ENCODE assay signal across 19 cellular contexts in genomic region chr2:72996152-72996502, GRCh38.
DNase-seq lines count a peak whose midpoint lies in the region; ATAC-seq, FAIRE-seq and TF ChIP-seq lines count a peak whose summit lies in the region.
"Had no signal": no experiment of that assay in that cellular context is flagged by ENCODE, and none has a peak within 500 bp of the region (broad histone marks: within the 10 kb centered on the region; RNA-seq: fewer than 3 reads in every experiment).

No MANE protein-coding gene starts in this region.

- H3K23ac ChIP-seq in H9 (ENCODE audit: insufficient read length, low read depth, low read length), result no peak overlapping the region

- FAIRE-seq in kidney (lab: Jason Lieb, UNC), result no peak
- FAIRE-seq: D721Med, GM12892, GM18507 had no signal

- no peak overlapping the region for H3K4ac ChIP-seq in H9 (ENCODE audit: low read depth, low read length)

- peak overlapping the region in 1 of 3 experiments; percentile 50; a peak in 1 of 7 replicates for H3K27ac Mint-ChIP-seq in H9
- H3K27ac Mint-ChIP-seq in WTC11, result peak overlapping the region; percentile 60; the same call in 1 of the 2 replicates
- no peak overlapping the region for H3K27ac Mint-ChIP-seq in activated naive CD4-positive, alpha-beta T cell treated with anti-CD3 and anti-CD28 coated beads for 36 hours
- H3K27ac Mint-ChIP-seq: CD8-positive, alpha-beta T cell had no signal

- peak; percentile 20 for DNase-seq in H9
- DNase-seq in WTC11 (ENCODE audit: low spot score), result no peak
- peak; percentile 33 for DNase-seq in kidney
- peak; percentile 52 for DNase-seq in sigmoid colon
- no peak for DNase-seq in activated naive CD4-positive, alpha-beta T cell treated with anti-CD3 and anti-CD28 coated beads for 36 hours
- DNase-seq in activated naive CD4-positive, alpha-beta T cell treated with Interleukin-2 at 50 U/mL for 16 hours, result no peak
- DNase-seq in NOMO-1 treated with DMSO at 0.1 percent for 48 hours (lab: John Stamatoyannopoulos, UW; ENCODE audit: unreplicated experiment), result no peak
- DNase-seq in NCI-H226, result no peak
- DNase-seq: MV-4-11, NCI-H1694 treated with DMSO at 0.1 percent for 48 hours, NCI-H510A treated with DMSO at 0.1 percent for 48 hours, NCI-H774, SIG-M5 had no signal

- H3K4me2 ChIP-seq in H9 (ENCODE audit: insufficient read depth, insufficient read length, low read length), result no peak overlapping the region
- H3K4me2 ChIP-seq: KMS-11 had no signal

- no peaks in the 10 kb centered on the region for H3K79me2 ChIP-seq in H9 (ENCODE audit: insufficient read depth, low read length)

- H3K9ac ChIP-seq in H9 (ENCODE audit: extremely low read depth, insufficient read length, low read length), result no peak overlapping the region
- no peak overlapping the region for H3K9ac ChIP-seq in kidney (ENCODE audit: low read length in 2 of 2)
- H3K9ac ChIP-seq: BLaER1 treated with 17β-estradiol and CSF1 and Interleukin-3, amounts not matched to agents 10 nM and 100 nM; KMS-11 had no signal

- no peaks in the 10 kb centered on the region for H3K4me1 ChIP-seq in H9 (ENCODE audit: insufficient read depth, low read length)
- H3K4me1 ChIP-seq in kidney (ENCODE audit: control insufficient read depth in 1 of 2, insufficient read depth in 1 of 2, low read depth in 1 of 2, low read length in 2 of 2), result peaks cover 7 to 11% of the 10 kb centered on the region in 2 donors
- H3K4me1 ChIP-seq in sigmoid colon, result peaks cover 0 to 9% (median 7%) of the 10 kb centered on the region in 4 donors

- H3K9me3 Mint-ChIP-seq in H9 (no peaks in the 10 kb centered on the region), WTC11 (no peaks in the 10 kb centered on the region)
- H3K9me3 Mint-ChIP-seq in activated naive CD4-positive, alpha-beta T cell treated with anti-CD3 and anti-CD28 coated beads for 36 hours, result no peaks in the 10 kb centered on the region
- H3K9me3 Mint-ChIP-seq: CD8-positive, alpha-beta T cell had no signal

- no peaks in the 10 kb centered on the region for H3K23me2 ChIP-seq in H9 (ENCODE audit: insufficient read length, low read depth, low read length, poor library complexity, severe bottlenecking)

- no peak overlapping the region for H2BK20ac ChIP-seq in H9 (ENCODE audit: low read depth, low read length, poor library complexity, severe bottlenecking)

- H4K8ac ChIP-seq in H9 (replicated peaks; ENCODE audit: insufficient read length, low read depth, low read length), result no peak overlapping the region

- H3K14ac ChIP-seq in H9 (ENCODE audit: insufficient read depth, low read length), result no peak overlapping the region

- ATAC-seq in WTC11, result no peak
- ATAC-seq: CD8-positive, alpha-beta T cell had no signal

- TF ChIP-seq CTCF in H9 (conservative IDR thresholded peaks at IDR 0.05), result no peak
- TF ChIP-seq CTCF in WTC11 (IDR thresholded peaks at IDR 0.05), result no peak
- no peak for TF ChIP-seq CTCF in kidney (IDR thresholded peaks at IDR 0.05; ENCODE audit: borderline replicate concordance, extremely low read depth, insufficient read depth)
- no peak for TF ChIP-seq CTCF in sigmoid colon (IDR thresholded peaks at IDR 0.05)

- no peaks in the 10 kb centered on the region for H4K20me1 ChIP-seq in H9 (ENCODE audit: control insufficient read depth, insufficient read depth, insufficient read length)

- TF ChIP-seq EP300 in sigmoid colon (IDR thresholded peaks at IDR 0.05), result no peak

- no peak for TF ChIP-seq POLR2A in sigmoid colon (IDR thresholded peaks at IDR 0.05)

- H3K4me1 Mint-ChIP-seq in H9, result peaks cover 5 to 15% of the 10 kb centered on the region in 2 experiments
- peaks cover 5% of the 10 kb centered on the region; the same call in 1 of the 2 replicates for H3K4me1 Mint-ChIP-seq in WTC11
- no peaks in the 10 kb centered on the region for H3K4me1 Mint-ChIP-seq in activated naive CD4-positive, alpha-beta T cell treated with anti-CD3 and anti-CD28 coated beads for 36 hours (ENCODE audit: low read depth)

- no peak overlapping the region for H2BK12ac ChIP-seq in H9 (ENCODE audit: insufficient read length, low read depth, low read length)

- no peak overlapping the region for H3K18ac ChIP-seq in H9 (ENCODE audit: insufficient read length, low read depth, low read length)

- POLR2A ChIA-PET in WTC11 (lab: Charles Lee), result interaction anchor here (0.6 kb wide), 1 partner anchor 182 kb away, joined by 3 read pairs; no protein-coding TSS in a partner anchor

- no peaks in the 10 kb centered on the region for H3K79me1 ChIP-seq in H9 (ENCODE audit: insufficient read depth, low read depth, low read length, poor library complexity, severe bottlenecking)

- H3K9me3 ChIP-seq in H9 (ENCODE audit: control insufficient read depth, low read depth, low read length), result no peaks in the 10 kb centered on the region
- H3K9me3 ChIP-seq in kidney (ENCODE audit: control insufficient read depth in 1 of 2, low read length in 2 of 2), result no peaks in the 10 kb centered on the region
- H3K9me3 ChIP-seq in sigmoid colon, result no peaks in the 10 kb centered on the region
- H3K9me3 ChIP-seq: BLaER1 treated with 17β-estradiol and CSF1 and Interleukin-3, amounts not matched to agents 10 nM and 100 nM had no signal

- peaks cover 0 to 4% of the 10 kb centered on the region in 2 donors for H3K36me3 ChIP-seq in kidney (ENCODE audit: control insufficient read depth in 1 of 2, insufficient read depth in 2 of 2, low read length in 2 of 2)
- H3K36me3 ChIP-seq in sigmoid colon, result peaks cover 0 to 8% (median 0%) of the 10 kb centered on the region in 4 donors

- H3K27ac ChIP-seq in H9 (ENCODE audit: insufficient read length, low read depth, low read length) (no peak overlapping the region), kidney (ENCODE audit: low read depth in 2 of 2, low read length in 2 of 2) (no peak overlapping the region), sigmoid colon (no peak overlapping the region)
- H3K27ac ChIP-seq: BLaER1 treated with 17β-estradiol and CSF1 and Interleukin-3, amounts not matched to agents 10 nM and 100 nM; KMS-11 had no signal

- no peak overlapping the region for H2BK15ac ChIP-seq in H9 (ENCODE audit: low read depth, low read length)

- H3K36me3 Mint-ChIP-seq in H9 (ENCODE audit: insufficient read depth in 1 of 3, low read depth in 3 of 3), result peaks cover 0 to 6% (median 2%) of the 10 kb centered on the region in 3 experiments; a peak in 2 of 7 replicates
- H3K36me3 Mint-ChIP-seq in WTC11, result no peaks in the 10 kb centered on the region
- no peaks in the 10 kb centered on the region for H3K36me3 Mint-ChIP-seq in activated naive CD4-positive, alpha-beta T cell treated with anti-CD3 and anti-CD28 coated beads for 36 hours (ENCODE audit: low read depth)
- H3K36me3 Mint-ChIP-seq: CD8-positive, alpha-beta T cell had no signal

- H3K4me3 Mint-ChIP-seq in H9 (no peak overlapping the region), WTC11 (no peak overlapping the region)
- H3K4me3 Mint-ChIP-seq in activated naive CD4-positive, alpha-beta T cell treated with anti-CD3 and anti-CD28 coated beads for 36 hours, result no peak overlapping the region
- H3K4me3 Mint-ChIP-seq: CD8-positive, alpha-beta T cell had no signal

- H3T11ph ChIP-seq in H9 (ENCODE audit: low read length), result no peak overlapping the region

- H3K4me3 ChIP-seq in kidney (ENCODE audit: low read length in 2 of 2) (no peak overlapping the region), sigmoid colon (no peak overlapping the region)
- H3K4me3 ChIP-seq: BLaER1 treated with 17β-estradiol and CSF1 and Interleukin-3, amounts not matched to agents 10 nM and 100 nM had no signal

- no peak overlapping the region for H2BK5ac ChIP-seq in H9 (ENCODE audit: insufficient read length, low read length)

- WGBS in H9 (ENCODE audit: extremely low coverage, insufficient read length, low lambda C conversion rate), result no CpG with 5 or more reads among the region's 6 CpGs
- 95 to 98% methylated on average over 6 of the region's 6 CpGs for WGBS in sigmoid colon, 2 donors

- H3K56ac ChIP-seq in H9 (ENCODE audit: insufficient read length, low read depth, low read length), result no peak overlapping the region

- no peak overlapping the region for H4K91ac ChIP-seq in H9 (ENCODE audit: insufficient read length, low read depth, low read length)

- H2AFZ ChIP-seq in H9 (ENCODE audit: low read length), result no peak overlapping the region

- H3K27me3 Mint-ChIP-seq in H9 (ENCODE audit: low read depth) (no peaks in the 10 kb centered on the region; the same call in 1 of the 2 replicates), WTC11 (ENCODE audit: low read depth) (no peaks in the 10 kb centered on the region; the same call in 1 of the 2 replicates)
- no peaks in the 10 kb centered on the region for H3K27me3 Mint-ChIP-seq in activated naive CD4-positive, alpha-beta T cell treated with anti-CD3 and anti-CD28 coated beads for 36 hours (ENCODE audit: low read depth)

- no peaks in the 10 kb centered on the region for H3K27me3 ChIP-seq in H9 (ENCODE audit: insufficient read depth, low read length)
- H3K27me3 ChIP-seq in sigmoid colon, result no peaks in the 10 kb centered on the region
- H3K27me3 ChIP-seq: BLaER1 treated with 17β-estradiol and CSF1 and Interleukin-3, amounts not matched to agents 10 nM and 100 nM had no signal

- intact Hi-C loops in kidney (cut with DNase I) (loop anchor here (10.0 kb wide), 1 partner anchor 169 kb away; no protein-coding TSS in a partner anchor), sigmoid colon (cut with DNase I) (loop anchor here (10.0 kb wide), 1 partner anchor 89 kb away; no protein-coding TSS in a partner anchor)
- intact Hi-C loops in activated naive CD4-positive, alpha-beta T cell treated with anti-CD3 and anti-CD28 coated beads for 36 hours (cut with micrococcal nuclease), result no loop called here

- H4K5ac ChIP-seq in H9 (ENCODE audit: insufficient read length, low read depth, low read length), result no peak overlapping the region

- no peak overlapping the region for H2AK5ac ChIP-seq in H9 (ENCODE audit: insufficient read length, low read length)

- CTCF ChIA-PET in WTC11 (lab: Charles Lee), result interaction anchor here (0.6 to 2.6 kb wide), 9 partner anchors 12 to 180 kb away, joined by 3 to 17 read pairs (median 4); partner anchors contain the start of gene SPR
- CTCF ChIA-PET in activated naive CD4-positive, alpha-beta T cell treated with anti-CD3 and anti-CD28 coated beads for 36 hours (lab: Charles Lee), result interaction anchor here (0.9 to 1.7 kb wide), 4 partner anchors 103 to 181 kb away, joined by 3 to 9 read pairs (median 4); no protein-coding TSS in a partner anchor

- H2BK120ac ChIP-seq in H9 (ENCODE audit: low read depth, low read length, poor library complexity, severe bottlenecking), result no peak overlapping the region

Comparison
In these comparisons a context has a peak if more than half of its experiments do, and no peak if none do; other contexts are left out.
1. DNase-seq: peak in H9 (single experiment), kidney (single experiment) and sigmoid colon (single experiment); none in WTC11 (single experiment), activated naive CD4-positive, alpha-beta T cell treated with anti-CD3 and anti-CD28 coated beads for 36 hours (single experiment), activated naive CD4-positive, alpha-beta T cell treated with Interleukin-2 at 50 U/mL for 16 hours (single experiment), NOMO-1 treated with DMSO at 0.1 percent for 48 hours (single experiment) and NCI-H226 (single experiment).